ENCODE assay signal across 1 cellular context in the genomic region with DNA sequence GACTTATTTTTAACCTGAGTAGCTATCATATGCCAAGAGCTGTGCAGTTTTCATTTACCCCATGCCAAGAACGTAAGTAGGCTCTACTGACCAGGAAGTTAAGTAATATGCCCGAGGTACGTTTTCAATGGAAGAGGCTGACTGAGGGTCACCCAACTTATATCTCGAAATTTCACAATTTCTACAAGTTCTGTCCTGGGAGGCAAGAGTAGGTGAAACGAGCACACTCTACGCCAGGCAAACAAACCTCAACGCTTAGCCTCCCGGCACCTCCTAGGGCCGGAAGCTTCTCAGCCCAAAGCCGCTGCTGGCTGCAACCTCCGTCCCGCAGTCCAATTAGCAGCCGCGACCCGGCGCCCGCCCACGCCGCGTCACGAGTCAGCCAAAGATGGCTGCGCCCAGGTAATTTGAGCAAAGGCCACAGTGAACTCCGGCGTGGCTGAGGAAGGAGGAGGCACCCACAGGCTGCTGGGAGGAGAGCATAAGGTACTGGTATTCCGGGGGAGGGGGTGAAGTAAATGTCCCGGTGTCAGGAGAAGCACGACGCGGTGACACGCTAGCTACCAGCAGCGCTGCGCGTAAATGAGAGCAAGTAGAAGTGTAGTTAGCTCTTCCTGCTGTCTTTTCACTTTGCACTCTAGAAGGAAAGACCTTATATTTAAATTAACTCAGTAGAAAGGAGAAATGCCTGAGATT.
TF ChIP-seq lines count a peak whose summit lies in the region.

A gene (plus strand): TSS at position 364 of the 696 bp plus-strand sequence. CDS start 2,289 bp downstream, outside the sequence.

TF ChIP-seq in WTC11, 78 proteins besides CTCF, POLR2A, EP300 and RAD21 (continued from another document):
- TF ChIP-seq, protein P1, sequence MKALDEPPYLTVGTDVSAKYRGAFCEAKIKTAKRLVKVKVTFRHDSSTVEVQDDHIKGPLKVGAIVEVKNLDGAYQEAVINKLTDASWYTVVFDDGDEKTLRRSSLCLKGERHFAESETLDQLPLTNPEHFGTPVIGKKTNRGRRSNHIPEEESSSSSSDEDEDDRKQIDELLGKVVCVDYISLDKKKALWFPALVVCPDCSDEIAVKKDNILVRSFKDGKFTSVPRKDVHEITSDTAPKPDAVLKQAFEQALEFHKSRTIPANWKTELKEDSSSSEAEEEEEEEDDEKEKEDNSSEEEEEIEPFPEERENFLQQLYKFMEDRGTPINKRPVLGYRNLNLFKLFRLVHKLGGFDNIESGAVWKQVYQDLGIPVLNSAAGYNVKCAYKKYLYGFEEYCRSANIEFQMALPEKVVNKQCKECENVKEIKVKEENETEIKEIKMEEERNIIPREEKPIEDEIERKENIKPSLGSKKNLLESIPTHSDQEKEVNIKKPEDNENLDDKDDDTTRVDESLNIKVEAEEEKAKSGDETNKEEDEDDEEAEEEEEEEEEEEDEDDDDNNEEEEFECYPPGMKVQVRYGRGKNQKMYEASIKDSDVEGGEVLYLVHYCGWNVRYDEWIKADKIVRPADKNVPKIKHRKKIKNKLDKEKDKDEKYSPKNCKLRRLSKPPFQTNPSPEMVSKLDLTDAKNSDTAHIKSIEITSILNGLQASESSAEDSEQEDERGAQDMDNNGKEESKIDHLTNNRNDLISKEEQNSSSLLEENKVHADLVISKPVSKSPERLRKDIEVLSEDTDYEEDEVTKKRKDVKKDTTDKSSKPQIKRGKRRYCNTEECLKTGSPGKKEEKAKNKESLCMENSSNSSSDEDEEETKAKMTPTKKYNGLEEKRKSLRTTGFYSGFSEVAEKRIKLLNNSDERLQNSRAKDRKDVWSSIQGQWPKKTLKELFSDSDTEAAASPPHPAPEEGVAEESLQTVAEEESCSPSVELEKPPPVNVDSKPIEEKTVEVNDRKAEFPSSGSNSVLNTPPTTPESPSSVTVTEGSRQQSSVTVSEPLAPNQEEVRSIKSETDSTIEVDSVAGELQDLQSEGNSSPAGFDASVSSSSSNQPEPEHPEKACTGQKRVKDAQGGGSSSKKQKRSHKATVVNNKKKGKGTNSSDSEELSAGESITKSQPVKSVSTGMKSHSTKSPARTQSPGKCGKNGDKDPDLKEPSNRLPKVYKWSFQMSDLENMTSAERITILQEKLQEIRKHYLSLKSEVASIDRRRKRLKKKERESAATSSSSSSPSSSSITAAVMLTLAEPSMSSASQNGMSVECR (CRISPR knock-in tag; IDR thresholded peaks at IDR 0.05; ENCODE audit: borderline replicate concordance) = peak; percentile 60; the same call in 1 of the 2 replicates
- TF ChIP-seq, protein P2, sequence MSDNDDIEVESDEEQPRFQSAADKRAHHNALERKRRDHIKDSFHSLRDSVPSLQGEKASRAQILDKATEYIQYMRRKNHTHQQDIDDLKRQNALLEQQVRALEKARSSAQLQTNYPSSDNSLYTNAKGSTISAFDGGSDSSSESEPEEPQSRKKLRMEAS (CRISPR knock-in tag; IDR thresholded peaks at IDR 0.05) = no peak; the same call in 1 of the 2 replicates
- TF ChIP-seq NFE2L1 (CRISPR knock-in tag; IDR thresholded peaks at IDR 0.05) = no peak
- TF ChIP-seq IRF2 (CRISPR knock-in tag; IDR thresholded peaks at IDR 0.05; ENCODE audit: borderline replicate concordance, low read depth) = no peak
- TF ChIP-seq, protein P3, sequence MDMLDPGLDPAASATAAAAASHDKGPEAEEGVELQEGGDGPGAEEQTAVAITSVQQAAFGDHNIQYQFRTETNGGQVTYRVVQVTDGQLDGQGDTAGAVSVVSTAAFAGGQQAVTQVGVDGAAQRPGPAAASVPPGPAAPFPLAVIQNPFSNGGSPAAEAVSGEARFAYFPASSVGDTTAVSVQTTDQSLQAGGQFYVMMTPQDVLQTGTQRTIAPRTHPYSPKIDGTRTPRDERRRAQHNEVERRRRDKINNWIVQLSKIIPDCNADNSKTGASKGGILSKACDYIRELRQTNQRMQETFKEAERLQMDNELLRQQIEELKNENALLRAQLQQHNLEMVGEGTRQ (CRISPR knock-in tag; IDR thresholded peaks at IDR 0.05) = peak; percentile 79
- no peak for TF ChIP-seq ZNF232 (CRISPR knock-in tag; IDR thresholded peaks at IDR 0.05)
- TF ChIP-seq, protein P4, sequence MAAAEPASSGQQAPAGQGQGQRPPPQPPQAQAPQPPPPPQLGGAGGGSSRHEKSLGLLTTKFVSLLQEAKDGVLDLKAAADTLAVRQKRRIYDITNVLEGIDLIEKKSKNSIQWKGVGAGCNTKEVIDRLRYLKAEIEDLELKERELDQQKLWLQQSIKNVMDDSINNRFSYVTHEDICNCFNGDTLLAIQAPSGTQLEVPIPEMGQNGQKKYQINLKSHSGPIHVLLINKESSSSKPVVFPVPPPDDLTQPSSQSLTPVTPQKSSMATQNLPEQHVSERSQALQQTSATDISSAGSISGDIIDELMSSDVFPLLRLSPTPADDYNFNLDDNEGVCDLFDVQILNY (CRISPR knock-in tag; IDR thresholded peaks at IDR 0.05) = 0 out of 2 replicates have a peak, but pooled peaks have one; percentile 27
- TF ChIP-seq ETV6 (CRISPR knock-in tag; IDR thresholded peaks at IDR 0.05) = peak; percentile 56; the same call in 1 of the 2 replicates
- TF ChIP-seq SP1 (CRISPR knock-in tag; conservative IDR thresholded peaks at IDR 0.05) = peak; percentile 77
- TF ChIP-seq ZNF263 (CRISPR knock-in tag; IDR thresholded peaks at IDR 0.05; ENCODE audit: low read depth) = no peak
- TF ChIP-seq, protein P5, sequence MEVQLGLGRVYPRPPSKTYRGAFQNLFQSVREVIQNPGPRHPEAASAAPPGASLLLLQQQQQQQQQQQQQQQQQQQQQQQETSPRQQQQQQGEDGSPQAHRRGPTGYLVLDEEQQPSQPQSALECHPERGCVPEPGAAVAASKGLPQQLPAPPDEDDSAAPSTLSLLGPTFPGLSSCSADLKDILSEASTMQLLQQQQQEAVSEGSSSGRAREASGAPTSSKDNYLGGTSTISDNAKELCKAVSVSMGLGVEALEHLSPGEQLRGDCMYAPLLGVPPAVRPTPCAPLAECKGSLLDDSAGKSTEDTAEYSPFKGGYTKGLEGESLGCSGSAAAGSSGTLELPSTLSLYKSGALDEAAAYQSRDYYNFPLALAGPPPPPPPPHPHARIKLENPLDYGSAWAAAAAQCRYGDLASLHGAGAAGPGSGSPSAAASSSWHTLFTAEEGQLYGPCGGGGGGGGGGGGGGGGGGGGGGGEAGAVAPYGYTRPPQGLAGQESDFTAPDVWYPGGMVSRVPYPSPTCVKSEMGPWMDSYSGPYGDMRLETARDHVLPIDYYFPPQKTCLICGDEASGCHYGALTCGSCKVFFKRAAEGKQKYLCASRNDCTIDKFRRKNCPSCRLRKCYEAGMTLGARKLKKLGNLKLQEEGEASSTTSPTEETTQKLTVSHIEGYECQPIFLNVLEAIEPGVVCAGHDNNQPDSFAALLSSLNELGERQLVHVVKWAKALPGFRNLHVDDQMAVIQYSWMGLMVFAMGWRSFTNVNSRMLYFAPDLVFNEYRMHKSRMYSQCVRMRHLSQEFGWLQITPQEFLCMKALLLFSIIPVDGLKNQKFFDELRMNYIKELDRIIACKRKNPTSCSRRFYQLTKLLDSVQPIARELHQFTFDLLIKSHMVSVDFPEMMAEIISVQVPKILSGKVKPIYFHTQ (CRISPR knock-in tag; IDR thresholded peaks at IDR 0.05) = no peak
- peak; percentile 88 for TF ChIP-seq CREM (CRISPR knock-in tag; IDR thresholded peaks at IDR 0.05)
- TF ChIP-seq NR3C1 (CRISPR knock-in tag; conservative IDR thresholded peaks at IDR 0.05; ENCODE audit: low read depth) = no peak
- peak; percentile 66; the same call in 1 of the 2 replicates for TF ChIP-seq TEAD1 (CRISPR knock-in tag; IDR thresholded peaks at IDR 0.05)
- TF ChIP-seq, protein P6, sequence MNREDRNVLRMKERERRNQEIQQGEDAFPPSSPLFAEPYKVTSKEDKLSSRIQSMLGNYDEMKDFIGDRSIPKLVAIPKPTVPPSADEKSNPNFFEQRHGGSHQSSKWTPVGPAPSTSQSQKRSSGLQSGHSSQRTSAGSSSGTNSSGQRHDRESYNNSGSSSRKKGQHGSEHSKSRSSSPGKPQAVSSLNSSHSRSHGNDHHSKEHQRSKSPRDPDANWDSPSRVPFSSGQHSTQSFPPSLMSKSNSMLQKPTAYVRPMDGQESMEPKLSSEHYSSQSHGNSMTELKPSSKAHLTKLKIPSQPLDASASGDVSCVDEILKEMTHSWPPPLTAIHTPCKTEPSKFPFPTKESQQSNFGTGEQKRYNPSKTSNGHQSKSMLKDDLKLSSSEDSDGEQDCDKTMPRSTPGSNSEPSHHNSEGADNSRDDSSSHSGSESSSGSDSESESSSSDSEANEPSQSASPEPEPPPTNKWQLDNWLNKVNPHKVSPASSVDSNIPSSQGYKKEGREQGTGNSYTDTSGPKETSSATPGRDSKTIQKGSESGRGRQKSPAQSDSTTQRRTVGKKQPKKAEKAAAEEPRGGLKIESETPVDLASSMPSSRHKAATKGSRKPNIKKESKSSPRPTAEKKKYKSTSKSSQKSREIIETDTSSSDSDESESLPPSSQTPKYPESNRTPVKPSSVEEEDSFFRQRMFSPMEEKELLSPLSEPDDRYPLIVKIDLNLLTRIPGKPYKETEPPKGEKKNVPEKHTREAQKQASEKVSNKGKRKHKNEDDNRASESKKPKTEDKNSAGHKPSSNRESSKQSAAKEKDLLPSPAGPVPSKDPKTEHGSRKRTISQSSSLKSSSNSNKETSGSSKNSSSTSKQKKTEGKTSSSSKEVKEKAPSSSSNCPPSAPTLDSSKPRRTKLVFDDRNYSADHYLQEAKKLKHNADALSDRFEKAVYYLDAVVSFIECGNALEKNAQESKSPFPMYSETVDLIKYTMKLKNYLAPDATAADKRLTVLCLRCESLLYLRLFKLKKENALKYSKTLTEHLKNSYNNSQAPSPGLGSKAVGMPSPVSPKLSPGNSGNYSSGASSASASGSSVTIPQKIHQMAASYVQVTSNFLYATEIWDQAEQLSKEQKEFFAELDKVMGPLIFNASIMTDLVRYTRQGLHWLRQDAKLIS (CRISPR knock-in tag; IDR thresholded peaks at IDR 0.05; ENCODE audit: borderline replicate concordance) = 0 out of 2 replicates have a peak, but pooled peaks have one; percentile 39
- TF ChIP-seq, protein P7, sequence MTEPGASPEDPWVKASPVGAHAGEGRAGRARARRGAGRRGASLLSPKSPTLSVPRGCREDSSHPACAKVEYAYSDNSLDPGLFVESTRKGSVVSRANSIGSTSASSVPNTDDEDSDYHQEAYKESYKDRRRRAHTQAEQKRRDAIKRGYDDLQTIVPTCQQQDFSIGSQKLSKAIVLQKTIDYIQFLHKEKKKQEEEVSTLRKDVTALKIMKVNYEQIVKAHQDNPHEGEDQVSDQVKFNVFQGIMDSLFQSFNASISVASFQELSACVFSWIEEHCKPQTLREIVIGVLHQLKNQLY (CRISPR knock-in tag; IDR thresholded peaks at IDR 0.05) = no peak
- TF ChIP-seq FOXP1 (CRISPR knock-in tag; IDR thresholded peaks at IDR 0.05; ENCODE audit: borderline replicate concordance) = peak; percentile 56; the same call in 1 of the 2 replicates
- no peak for TF ChIP-seq RORB (CRISPR knock-in tag; IDR thresholded peaks at IDR 0.05)
- TF ChIP-seq, protein P8, sequence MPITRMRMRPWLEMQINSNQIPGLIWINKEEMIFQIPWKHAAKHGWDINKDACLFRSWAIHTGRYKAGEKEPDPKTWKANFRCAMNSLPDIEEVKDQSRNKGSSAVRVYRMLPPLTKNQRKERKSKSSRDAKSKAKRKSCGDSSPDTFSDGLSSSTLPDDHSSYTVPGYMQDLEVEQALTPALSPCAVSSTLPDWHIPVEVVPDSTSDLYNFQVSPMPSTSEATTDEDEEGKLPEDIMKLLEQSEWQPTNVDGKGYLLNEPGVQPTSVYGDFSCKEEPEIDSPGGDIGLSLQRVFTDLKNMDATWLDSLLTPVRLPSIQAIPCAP (CRISPR knock-in tag; IDR thresholded peaks at IDR 0.05) = no peak
- no peak for TF ChIP-seq JUN (CRISPR knock-in tag; IDR thresholded peaks at IDR 0.05)
- TF ChIP-seq, protein P9, sequence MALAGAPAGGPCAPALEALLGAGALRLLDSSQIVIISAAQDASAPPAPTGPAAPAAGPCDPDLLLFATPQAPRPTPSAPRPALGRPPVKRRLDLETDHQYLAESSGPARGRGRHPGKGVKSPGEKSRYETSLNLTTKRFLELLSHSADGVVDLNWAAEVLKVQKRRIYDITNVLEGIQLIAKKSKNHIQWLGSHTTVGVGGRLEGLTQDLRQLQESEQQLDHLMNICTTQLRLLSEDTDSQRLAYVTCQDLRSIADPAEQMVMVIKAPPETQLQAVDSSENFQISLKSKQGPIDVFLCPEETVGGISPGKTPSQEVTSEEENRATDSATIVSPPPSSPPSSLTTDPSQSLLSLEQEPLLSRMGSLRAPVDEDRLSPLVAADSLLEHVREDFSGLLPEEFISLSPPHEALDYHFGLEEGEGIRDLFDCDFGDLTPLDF (CRISPR knock-in tag; IDR thresholded peaks at IDR 0.05) = no peak
- no peak for TF ChIP-seq SMAD4 (CRISPR knock-in tag; IDR thresholded peaks at IDR 0.05)
- TF ChIP-seq ZNF317 (CRISPR knock-in tag; IDR thresholded peaks at IDR 0.05; ENCODE audit: borderline replicate concordance, low read depth) = no peak
- TF ChIP-seq, protein P10, sequence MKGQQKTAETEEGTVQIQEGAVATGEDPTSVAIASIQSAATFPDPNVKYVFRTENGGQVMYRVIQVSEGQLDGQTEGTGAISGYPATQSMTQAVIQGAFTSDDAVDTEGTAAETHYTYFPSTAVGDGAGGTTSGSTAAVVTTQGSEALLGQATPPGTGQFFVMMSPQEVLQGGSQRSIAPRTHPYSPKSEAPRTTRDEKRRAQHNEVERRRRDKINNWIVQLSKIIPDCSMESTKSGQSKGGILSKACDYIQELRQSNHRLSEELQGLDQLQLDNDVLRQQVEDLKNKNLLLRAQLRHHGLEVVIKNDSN (CRISPR knock-in tag; IDR thresholded peaks at IDR 0.05) = peak; percentile 78; the same call in 1 of the 2 replicates
- no peak for TF ChIP-seq ELF4 (CRISPR knock-in tag; IDR thresholded peaks at IDR 0.05; ENCODE audit: low read depth)
- no peak for TF ChIP-seq CBFB (CRISPR knock-in tag; IDR thresholded peaks at IDR 0.05; ENCODE audit: low read depth)
- TF ChIP-seq, protein P11, sequence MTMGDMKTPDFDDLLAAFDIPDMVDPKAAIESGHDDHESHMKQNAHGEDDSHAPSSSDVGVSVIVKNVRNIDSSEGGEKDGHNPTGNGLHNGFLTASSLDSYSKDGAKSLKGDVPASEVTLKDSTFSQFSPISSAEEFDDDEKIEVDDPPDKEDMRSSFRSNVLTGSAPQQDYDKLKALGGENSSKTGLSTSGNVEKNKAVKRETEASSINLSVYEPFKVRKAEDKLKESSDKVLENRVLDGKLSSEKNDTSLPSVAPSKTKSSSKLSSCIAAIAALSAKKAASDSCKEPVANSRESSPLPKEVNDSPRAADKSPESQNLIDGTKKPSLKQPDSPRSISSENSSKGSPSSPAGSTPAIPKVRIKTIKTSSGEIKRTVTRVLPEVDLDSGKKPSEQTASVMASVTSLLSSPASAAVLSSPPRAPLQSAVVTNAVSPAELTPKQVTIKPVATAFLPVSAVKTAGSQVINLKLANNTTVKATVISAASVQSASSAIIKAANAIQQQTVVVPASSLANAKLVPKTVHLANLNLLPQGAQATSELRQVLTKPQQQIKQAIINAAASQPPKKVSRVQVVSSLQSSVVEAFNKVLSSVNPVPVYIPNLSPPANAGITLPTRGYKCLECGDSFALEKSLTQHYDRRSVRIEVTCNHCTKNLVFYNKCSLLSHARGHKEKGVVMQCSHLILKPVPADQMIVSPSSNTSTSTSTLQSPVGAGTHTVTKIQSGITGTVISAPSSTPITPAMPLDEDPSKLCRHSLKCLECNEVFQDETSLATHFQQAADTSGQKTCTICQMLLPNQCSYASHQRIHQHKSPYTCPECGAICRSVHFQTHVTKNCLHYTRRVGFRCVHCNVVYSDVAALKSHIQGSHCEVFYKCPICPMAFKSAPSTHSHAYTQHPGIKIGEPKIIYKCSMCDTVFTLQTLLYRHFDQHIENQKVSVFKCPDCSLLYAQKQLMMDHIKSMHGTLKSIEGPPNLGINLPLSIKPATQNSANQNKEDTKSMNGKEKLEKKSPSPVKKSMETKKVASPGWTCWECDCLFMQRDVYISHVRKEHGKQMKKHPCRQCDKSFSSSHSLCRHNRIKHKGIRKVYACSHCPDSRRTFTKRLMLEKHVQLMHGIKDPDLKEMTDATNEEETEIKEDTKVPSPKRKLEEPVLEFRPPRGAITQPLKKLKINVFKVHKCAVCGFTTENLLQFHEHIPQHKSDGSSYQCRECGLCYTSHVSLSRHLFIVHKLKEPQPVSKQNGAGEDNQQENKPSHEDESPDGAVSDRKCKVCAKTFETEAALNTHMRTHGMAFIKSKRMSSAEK (CRISPR knock-in tag; IDR thresholded peaks at IDR 0.05; ENCODE audit: borderline replicate concordance) = no peak
TF ChIP-seq in WTC11: peak in this region for 14.
